26 cellular contexts compared by ENCODE assay signal in the genomic region with DNA sequence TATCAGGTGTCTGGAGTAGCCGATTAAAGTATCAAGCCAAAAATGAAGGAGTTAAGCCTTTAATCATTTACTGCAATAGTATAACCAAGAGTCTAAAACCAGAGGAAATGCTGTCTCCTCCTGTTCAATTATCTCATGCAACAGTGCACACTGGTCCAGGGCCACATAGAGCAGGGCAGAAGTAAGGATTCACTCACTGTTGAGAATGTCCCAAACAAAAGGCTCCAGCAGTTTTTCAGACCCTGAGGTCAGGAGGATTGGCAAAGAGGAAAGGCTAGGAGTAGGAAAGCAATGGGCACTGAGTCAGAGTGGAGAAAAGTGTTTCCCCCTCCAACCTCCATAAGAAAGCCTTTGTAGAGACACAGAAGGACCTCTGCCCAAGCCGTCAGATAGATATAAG.
"Had no signal": no experiment of that assay in that cellular context is flagged by ENCODE, and none has a peak within 500 bp of the region (broad histone marks: within the 10 kb centered on the region; RNA-seq: fewer than 3 reads in every experiment).

No MANE protein-coding gene starts in this region.

- DNase-seq: activated CD4-positive, alpha-beta T cell treated with anti-CD3 and anti-CD28 coated beads for 48 hours; activated CD4-positive, alpha-beta T cell treated with anti-CD3 and anti-CD28 coated beads, Interleukin-2, amount 50 U/mL, for 48 hours; activated CD8-positive, alpha-beta memory T cell treated with anti-CD3 and anti-CD28 coated beads for 24 hours; activated effector memory CD4-positive, alpha-beta T cell treated with Interleukin-2 at 50 U/mL for 16 hours; activated naive CD4-positive, alpha-beta T cell treated with Interleukin-2 at 50 U/mL for 16 hours; anterior cingulate cortex; cerebellar nuclear complex; colonic mucosa; effector memory CD8-positive, alpha-beta T cell; foreskin keratinocyte; heart right ventricle; left ventricle myocardium superior; naive B cell; stimulated activated CD4-positive, alpha-beta T cell treated with anti-CD3 and anti-CD28 coated beads, Interleukin-12 subunit alpha, Interleukin-12 subunit beta, amount 100 ng/mL, for 4 hours; stimulated activated CD4-positive, alpha-beta T cell treated with anti-CD3 and anti-CD28 coated beads, Interleukin-4, amount 100 ng/mL, for 1 hour; stimulated activated naive CD8-positive, alpha-beta T cell treated with anti-CD3 and anti-CD28 coated beads, Interleukin-15, Interleukin-2, amounts not matched to agents 100 U/mL and 50 U/mL, for 24 hours; T-helper 9 cell; testis; transverse colon had no signal

- H3K4me1 Mint-ChIP-seq: mesothelial cell of epicardium, naive B cell had no signal

- H3K27me3 Mint-ChIP-seq: activated naive CD8-positive, alpha-beta T cell; effector memory CD8-positive, alpha-beta T cell; naive B cell had no signal

- H3K36me3 Mint-ChIP-seq: activated naive CD8-positive, alpha-beta T cell; naive B cell had no signal

- H3K27ac Mint-ChIP-seq: activated naive CD8-positive, alpha-beta T cell; effector memory CD8-positive, alpha-beta T cell; mesothelial cell of epicardium; naive B cell; T-helper 1 cell treated with Interleukin-12 subunit alpha and Interleukin-12 subunit beta and Interleukin-4 antibody, amounts not matched to agents 30 μg/mL and 1 μg/mL, for 36 hours had no signal

- H3K4me3 Mint-ChIP-seq: activated naive CD8-positive, alpha-beta T cell; effector memory CD8-positive, alpha-beta T cell; mesothelial cell of epicardium; T-helper 1 cell treated with Interleukin-12 subunit alpha and Interleukin-12 subunit beta and Interleukin-4 antibody, amounts not matched to agents 30 μg/mL and 1 μg/mL, for 36 hours had no signal

- H3K4me3 ChIP-seq: colonic mucosa, esophagus muscularis mucosa, heart right ventricle, skin epidermis, testis, transverse colon had no signal

- H3K9me3 Mint-ChIP-seq: mesothelial cell of epicardium had no signal

- ATAC-seq: activated CD4-positive, CD25-positive, alpha-beta regulatory T cell treated with anti-CD3 and anti-CD28 coated beads, Interleukin-2, amount 50 U/mL, for 24 hours; effector memory CD8-positive, alpha-beta T cell; foreskin keratinocyte; heart right ventricle; left ventricle myocardium superior; sciatic nerve; stimulated activated naive CD8-positive, alpha-beta T cell treated with anti-CD3 and anti-CD28 coated beads, Interleukin-15, Interleukin-2, amounts not matched to agents 100 U/mL and 50 U/mL, for 24 hours had no signal
